1 cellular context compared by ENCODE assay signal in genomic region chr15:71295242-71296031, GRCh38.
TF ChIP-seq lines count a peak whose summit lies in the region.

No MANE protein-coding gene starts in this region.

TF ChIP-seq in HCT116, 20 proteins besides CTCF, POLR2A, EP300 and RAD21 (continued from another document):
- TF ChIP-seq, protein P1, sequence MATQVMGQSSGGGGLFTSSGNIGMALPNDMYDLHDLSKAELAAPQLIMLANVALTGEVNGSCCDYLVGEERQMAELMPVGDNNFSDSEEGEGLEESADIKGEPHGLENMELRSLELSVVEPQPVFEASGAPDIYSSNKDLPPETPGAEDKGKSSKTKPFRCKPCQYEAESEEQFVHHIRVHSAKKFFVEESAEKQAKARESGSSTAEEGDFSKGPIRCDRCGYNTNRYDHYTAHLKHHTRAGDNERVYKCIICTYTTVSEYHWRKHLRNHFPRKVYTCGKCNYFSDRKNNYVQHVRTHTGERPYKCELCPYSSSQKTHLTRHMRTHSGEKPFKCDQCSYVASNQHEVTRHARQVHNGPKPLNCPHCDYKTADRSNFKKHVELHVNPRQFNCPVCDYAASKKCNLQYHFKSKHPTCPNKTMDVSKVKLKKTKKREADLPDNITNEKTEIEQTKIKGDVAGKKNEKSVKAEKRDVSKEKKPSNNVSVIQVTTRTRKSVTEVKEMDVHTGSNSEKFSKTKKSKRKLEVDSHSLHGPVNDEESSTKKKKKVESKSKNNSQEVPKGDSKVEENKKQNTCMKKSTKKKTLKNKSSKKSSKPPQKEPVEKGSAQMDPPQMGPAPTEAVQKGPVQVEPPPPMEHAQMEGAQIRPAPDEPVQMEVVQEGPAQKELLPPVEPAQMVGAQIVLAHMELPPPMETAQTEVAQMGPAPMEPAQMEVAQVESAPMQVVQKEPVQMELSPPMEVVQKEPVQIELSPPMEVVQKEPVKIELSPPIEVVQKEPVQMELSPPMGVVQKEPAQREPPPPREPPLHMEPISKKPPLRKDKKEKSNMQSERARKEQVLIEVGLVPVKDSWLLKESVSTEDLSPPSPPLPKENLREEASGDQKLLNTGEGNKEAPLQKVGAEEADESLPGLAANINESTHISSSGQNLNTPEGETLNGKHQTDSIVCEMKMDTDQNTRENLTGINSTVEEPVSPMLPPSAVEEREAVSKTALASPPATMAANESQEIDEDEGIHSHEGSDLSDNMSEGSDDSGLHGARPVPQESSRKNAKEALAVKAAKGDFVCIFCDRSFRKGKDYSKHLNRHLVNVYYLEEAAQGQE (IDR thresholded peaks at IDR 0.05; ENCODE audit: low read depth), result no peak
- TF ChIP-seq YY1 (IDR thresholded peaks at IDR 0.05; ENCODE audit: extremely low read depth, insufficient replicate concordance, low read depth, low read length) (no peak), CEBPB (IDR thresholded peaks at IDR 0.05; ENCODE audit: low read depth) (peak; percentile 87), SIN3A (IDR thresholded peaks at IDR 0.05; ENCODE audit: low read depth) (0 out of 2 replicates have a peak, but pooled peaks have one; percentile 52), EZH2 (IDR thresholded peaks at IDR 0.05) (no peak), TCF7L2 (IDR thresholded peaks at IDR 0.05; ENCODE audit: borderline replicate concordance, extremely low read depth, insufficient read depth, insufficient read length) (peak; percentile 88), CBX3 (IDR thresholded peaks at IDR 0.05; ENCODE audit: low read depth) (peak; percentile 38), FOSL1 (IDR thresholded peaks at IDR 0.05; ENCODE audit: low read depth) (peak; percentile 97), POLR2AphosphoS5 (IDR thresholded peaks at IDR 0.05; ENCODE audit: low read depth, low read length) (peak; percentile 39)
- TF ChIP-seq, protein P2, sequence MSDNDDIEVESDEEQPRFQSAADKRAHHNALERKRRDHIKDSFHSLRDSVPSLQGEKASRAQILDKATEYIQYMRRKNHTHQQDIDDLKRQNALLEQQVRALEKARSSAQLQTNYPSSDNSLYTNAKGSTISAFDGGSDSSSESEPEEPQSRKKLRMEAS (IDR thresholded peaks at IDR 0.05), result no peak; the same call in 1 of the 2 replicates
